ENCODE assay signal across 2 cellular contexts in genomic region chr13:28000567-28000966, GRCh38.
TF ChIP-seq lines count a peak whose summit lies in the region.

No MANE protein-coding gene starts in this region.

TF ChIP-seq in WTC11, 78 proteins besides CTCF, POLR2A, EP300 and RAD21 (continued from another document):
- no peak for TF ChIP-seq MLX (CRISPR knock-in tag; IDR thresholded peaks at IDR 0.05)

TF ChIP-seq in HepG2, 621 proteins besides CTCF, POLR2A, EP300 and RAD21 (continued from another document):
- no peak for TF ChIP-seq BATF2 (CRISPR knock-in tag; IDR thresholded peaks at IDR 0.05)
- TF ChIP-seq LCORL (IDR thresholded peaks at IDR 0.05): no peak
- no peak for TF ChIP-seq LCORL (CRISPR knock-in tag; IDR thresholded peaks at IDR 0.05)
- no peak for TF ChIP-seq ZNF770 (CRISPR knock-in tag; IDR thresholded peaks at IDR 0.05)
- TF ChIP-seq, protein P1, sequence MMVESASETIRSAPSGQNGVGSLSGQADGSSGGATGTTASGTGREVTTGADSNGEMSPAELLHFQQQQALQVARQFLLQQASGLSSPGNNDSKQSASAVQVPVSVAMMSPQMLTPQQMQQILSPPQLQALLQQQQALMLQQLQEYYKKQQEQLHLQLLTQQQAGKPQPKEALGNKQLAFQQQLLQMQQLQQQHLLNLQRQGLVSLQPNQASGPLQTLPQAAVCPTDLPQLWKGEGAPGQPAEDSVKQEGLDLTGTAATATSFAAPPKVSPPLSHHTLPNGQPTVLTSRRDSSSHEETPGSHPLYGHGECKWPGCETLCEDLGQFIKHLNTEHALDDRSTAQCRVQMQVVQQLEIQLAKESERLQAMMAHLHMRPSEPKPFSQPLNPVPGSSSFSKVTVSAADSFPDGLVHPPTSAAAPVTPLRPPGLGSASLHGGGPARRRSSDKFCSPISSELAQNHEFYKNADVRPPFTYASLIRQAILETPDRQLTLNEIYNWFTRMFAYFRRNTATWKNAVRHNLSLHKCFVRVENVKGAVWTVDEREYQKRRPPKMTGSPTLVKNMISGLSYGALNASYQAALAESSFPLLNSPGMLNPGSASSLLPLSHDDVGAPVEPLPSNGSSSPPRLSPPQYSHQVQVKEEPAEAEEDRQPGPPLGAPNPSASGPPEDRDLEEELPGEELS (CRISPR knock-in tag; IDR thresholded peaks at IDR 0.05): no peak
- TF ChIP-seq DPF2 (CRISPR knock-in tag; IDR thresholded peaks at IDR 0.05; ENCODE audit: borderline replicate concordance, low read depth): no peak
- no peak for TF ChIP-seq ZNF614 (CRISPR knock-in tag; IDR thresholded peaks at IDR 0.05; ENCODE audit: borderline replicate concordance)
- TF ChIP-seq ZC3H13 (CRISPR knock-in tag; IDR thresholded peaks at IDR 0.05): no peak
- no peak for TF ChIP-seq ZNF234 (CRISPR knock-in tag; conservative IDR thresholded peaks at IDR 0.05)
- no peak for TF ChIP-seq ZBTB4 (CRISPR knock-in tag; IDR thresholded peaks at IDR 0.05; ENCODE audit: borderline replicate concordance)
- no peak for TF ChIP-seq ZSCAN20 (CRISPR knock-in tag; IDR thresholded peaks at IDR 0.05; ENCODE audit: borderline replicate concordance)
- TF ChIP-seq ATRX (CRISPR knock-in tag; IDR thresholded peaks at IDR 0.05; ENCODE audit: borderline replicate concordance): no peak
- TF ChIP-seq SMC3 (IDR thresholded peaks at IDR 0.05; ENCODE audit: low read length): no peak
- TF ChIP-seq HOMEZ (CRISPR knock-in tag; IDR thresholded peaks at IDR 0.05; ENCODE audit: low read depth): no peak
- no peak for TF ChIP-seq ZNF720 (CRISPR knock-in tag; IDR thresholded peaks at IDR 0.05)
- no peak for TF ChIP-seq MTA1 (CRISPR knock-in tag; IDR thresholded peaks at IDR 0.05; ENCODE audit: borderline replicate concordance)
- TF ChIP-seq ZNF768 (CRISPR knock-in tag; IDR thresholded peaks at IDR 0.05): no peak
